In genomic region chr6:35737413-35738211, GRCh38 we compare ENCODE assay signal across 8 cellular contexts. TPM values are rescaled to one million over a fixed set of nuclear protein-coding genes. Genes with fewer than 3 reads are reported as not detected.
DNase-seq lines count a peak whose midpoint lies in the region; ATAC-seq, FAIRE-seq and TF ChIP-seq lines count a peak whose summit lies in the region.

No MANE protein-coding gene starts in this region.

- no peak overlapping the region for H3K4me2 ChIP-seq in A549
- no peak overlapping the region for H3K4me2 ChIP-seq in mesenchymal stem cell (ENCODE audit: low read length, poor library complexity, severe bottlenecking)

- no peak overlapping the region for H3K18ac ChIP-seq in mesenchymal stem cell (ENCODE audit: low read depth in 1 of 2, low read length in 2 of 2)

- ATAC-seq in A549 = peak; percentile 84 to 86
- no peak for ATAC-seq in GM18909 (IDR thresholded peaks at IDR 0.05; ENCODE audit: poor library complexity, unreplicated experiment)
- no peak for ATAC-seq in HG03439 (IDR thresholded peaks at IDR 0.05; ENCODE audit: unreplicated experiment)

- H2BK5ac ChIP-seq in mesenchymal stem cell (ENCODE audit: low read depth, low read length, poor library complexity, severe bottlenecking) = no peak overlapping the region

- H3K4me1 ChIP-seq in A549 = peaks cover 8% of the 10 kb centered on the region
- peaks cover 5% of the 10 kb centered on the region for H3K4me1 ChIP-seq in mesenchymal stem cell (ENCODE audit: control insufficient read depth, insufficient read depth, low read depth, low read length)

- H4K8ac ChIP-seq in mesenchymal stem cell (ENCODE audit: low read length) = no peak overlapping the region

- H3K14ac ChIP-seq in mesenchymal stem cell (ENCODE audit: low read length in 2 of 2) = no peak overlapping the region

- no peak for FAIRE-seq in A549 (lab: Jason Lieb, UNC)

- H2BK120ac ChIP-seq in mesenchymal stem cell (ENCODE audit: low read depth, low read length) = no peak overlapping the region

- no peak overlapping the region for H3K23ac ChIP-seq in mesenchymal stem cell (ENCODE audit: low read length in 2 of 2)

- H3K36me3 ChIP-seq in mesenchymal stem cell (ENCODE audit: control insufficient read depth in 1 of 2, insufficient read depth in 2 of 2, low read depth in 1 of 2, low read length in 2 of 2) = no peaks in the 10 kb centered on the region

- peak; percentile 78 to 83 for TF ChIP-seq RAD21 in A549 (conservative IDR thresholded peaks at IDR 0.05 in 1 of 2, IDR thresholded peaks at IDR 0.05 in 1 of 2)

- DNase-seq in A549 (ENCODE audit: low read depth in 1 of 2, low spot score in 1 of 2) (peak; percentile 65 to 78), GM12864 (ENCODE audit: low read depth) (peak; percentile 55), NCI-H1417 (lab: John Stamatoyannopoulos, UW) (peak; percentile 26 to 75 (median 68)), SK-MEL-5 (ENCODE audit: low read depth, low spot score) (peak; percentile 80), coronary artery (ENCODE audit: low spot score) (no peak), mesenchymal stem cell (peak; percentile 85)

- H3K9ac ChIP-seq in mesenchymal stem cell (ENCODE audit: low read length) = no peak overlapping the region

- no peak overlapping the region for H2AK5ac ChIP-seq in mesenchymal stem cell (ENCODE audit: low read length, severe bottlenecking)

- CTCF ChIA-PET in A549 (lab: Yijun Ruan, JAX) = interaction anchor here (0.6 to 7.2 kb wide), 37 partner anchors 9 to 443 kb away, joined by 3 to 129 read pairs (median 5); no protein-coding TSS in a partner anchor

- H2BK15ac ChIP-seq in mesenchymal stem cell (ENCODE audit: low read depth, poor library complexity, severe bottlenecking) = peak overlapping the region; percentile 76

- H3K27ac ChIP-seq in A549 (peak overlapping the region; percentile 60 to 99; a peak in 4 of 6 replicates), coronary artery (no peak overlapping the region), mesenchymal stem cell (ENCODE audit: low read length, poor library complexity, severe bottlenecking) (no peak overlapping the region)

- H2AFZ ChIP-seq in mesenchymal stem cell (ENCODE audit: low read depth, low read length) = peak overlapping the region; percentile 29

- H3K9me3 ChIP-seq in A549 = no peaks in the 10 kb centered on the region
- H3K9me3 ChIP-seq in mesenchymal stem cell (ENCODE audit: control insufficient read depth, low read length) = no peaks in the 10 kb centered on the region

- in situ Hi-C loops in SK-MEL-5 (cut with HindIII; ENCODE audit: low pct_unique_long_range_greater_than_20kb, low sequenced_read_pairs) = no loop called here

- peak overlapping the region; percentile 2 for H4K91ac ChIP-seq in mesenchymal stem cell (ENCODE audit: low read length)

- no peak for TF ChIP-seq EP300 in A549 (IDR thresholded peaks at IDR 0.05)

- H3K4me3 ChIP-seq in A549 = no peak overlapping the region
- no peak overlapping the region for H3K4me3 ChIP-seq in GM12864 (ENCODE audit: low read depth, low read length)
- no peak overlapping the region for H3K4me3 ChIP-seq in coronary artery
- H3K4me3 ChIP-seq in mesenchymal stem cell (ENCODE audit: insufficient read depth in 1 of 2, low read depth in 1 of 2, low read length in 2 of 2) = no peak overlapping the region

- H3K79me1 ChIP-seq in mesenchymal stem cell (replicated peaks; ENCODE audit: low read length, poor library complexity, severe bottlenecking) = no peaks in the 10 kb centered on the region

- TF ChIP-seq POLR2A in A549 (IDR thresholded peaks at IDR 0.05; ENCODE audit: low read length) = no peak

- peaks cover 0 to 2% of the 10 kb centered on the region in 2 experiments for H3K27me3 ChIP-seq in mesenchymal stem cell (ENCODE audit: control insufficient read depth in 1 of 2, insufficient read depth in 1 of 2, low read length in 2 of 2)

- WGBS in A549 (ENCODE audit: missing lambda C conversion rate) = 26% methylated on average over 6 of the region's 16 CpGs
- WGBS in mesenchymal stem cell = 87% methylated on average over 14 of the region's 16 CpGs

- no peak overlapping the region for H3K4ac ChIP-seq in mesenchymal stem cell (ENCODE audit: low read depth in 1 of 2, low read length in 2 of 2)

- POLR2A ChIA-PET in A549 (lab: Yijun Ruan, JAX) = no interaction called here

- peak overlapping the region in 1 of 2 experiments; percentile 65 for H2BK12ac ChIP-seq in mesenchymal stem cell (ENCODE audit: low read length in 2 of 2)

- TF ChIP-seq CTCF in A549 (IDR thresholded peaks at IDR 0.05) (peak; percentile 72), GM12864 (IDR thresholded peaks at IDR 0.05; ENCODE audit: low read depth, low read length, missing control alignments) (peak; percentile 71), coronary artery (IDR thresholded peaks at IDR 0.05) (peak; percentile 84)

TF ChIP-seq in A549, 52 proteins besides CTCF, POLR2A, EP300 and RAD21 (continues in another document):
- peak; percentile 72 for TF ChIP-seq SMC3 (IDR thresholded peaks at IDR 0.05)
- no peak for TF ChIP-seq CBX2 (IDR thresholded peaks at IDR 0.05; ENCODE audit: borderline replicate concordance, low read depth)
- no peak for TF ChIP-seq JUNB (IDR thresholded peaks at IDR 0.05)
- TF ChIP-seq SREBF2 (IDR thresholded peaks at IDR 0.05) = no peak
- no peak for TF ChIP-seq HOXA7 (CRISPR knock-in tag; IDR thresholded peaks at IDR 0.05)
- TF ChIP-seq FOXS1 (CRISPR knock-in tag; IDR thresholded peaks at IDR 0.05) = no peak
- peak; percentile 72 to 91; a peak in 3 of 4 replicates for TF ChIP-seq CEBPB (IDR thresholded peaks at IDR 0.05)

RNA-seq across cellular contexts. Expression of gene ARMC12, which starts 0.8 kb away (rescaled TPM):
- polyA plus RNA-seq in A549 (2011; rRNA removed) (0.88 and 0.94 TPM in 2 replicates), A549 (2017; fragmentation: RNase III; extraction: RNeasy Plus Mini Kit Qiagen cat#74134 plus additional on column Dnase treatment) (0.26 to 0.44 TPM (median 0.28 TPM) in 3 replicates)
- polyA plus RNA-seq in A549 (2012; cell fraction: cytosol; rRNA removed) = 0.48 and 0.50 TPM in 2 replicates
- polyA plus RNA-seq in A549 (2012; cell fraction: nucleus; rRNA removed) = 2.7 and 2.9 TPM in 2 replicates
- 0.37 and 1.1 TPM in 2 replicates for polyA minus RNA-seq in A549 (2011; rRNA and poly(A)+ RNA removed)
- 0.35 TPM in 1 of 2 replicates, not detected in the other for total RNA-seq in SK-MEL-5 (2014; rRNA removed; shearing (Covaris generic))
- 0.32 TPM in 1 of 2 replicates, not detected in the other for polyA plus RNA-seq in SK-MEL-5 (2015; cell fraction: cytosol; rRNA removed)
- polyA plus RNA-seq in SK-MEL-5 (2015; cell fraction: nucleus; rRNA removed) = 1.1 TPM in 1 of 2 replicates, not detected in the other
- 0.39 TPM for polyA plus RNA-seq in mesenchymal stem cell (2013, experiment 1 of 2)
- polyA plus RNA-seq in mesenchymal stem cell (2013, experiment 2 of 2) = 0.37 TPM

RNA-seq across cellular contexts. Expression of gene CLPSL2, which starts 38.8 kb away (rescaled TPM):
- polyA plus RNA-seq in A549 (2011; rRNA removed) (0.36 and 0.72 TPM in 2 replicates), A549 (2017; fragmentation: RNase III; extraction: RNeasy Plus Mini Kit Qiagen cat#74134 plus additional on column Dnase treatment) (0.37 to 0.38 TPM in 2 of 3 replicates, not detected in the other)
- 0.27 TPM in 1 of 2 replicates, not detected in the other for polyA plus RNA-seq in A549 (2012; cell fraction: cytosol; rRNA removed)
- not detected in 2 replicates for polyA plus RNA-seq in A549 (2012; cell fraction: nucleus; rRNA removed)
- not detected in 2 replicates for polyA minus RNA-seq in A549 (2011; rRNA and poly(A)+ RNA removed)
- total RNA-seq in SK-MEL-5 (2014; rRNA removed; shearing (Covaris generic)) = not detected in 2 replicates
- polyA plus RNA-seq in SK-MEL-5 (2015; cell fraction: cytosol; rRNA removed) = not detected in 2 replicates
- not detected in 2 replicates for polyA plus RNA-seq in SK-MEL-5 (2015; cell fraction: nucleus; rRNA removed)
- polyA plus RNA-seq in mesenchymal stem cell (2013, experiment 1 of 2) = not detected
- polyA plus RNA-seq in mesenchymal stem cell (2013, experiment 2 of 2) = not detected

RNA-seq across cellular contexts. Expression of gene CLPSL1, which starts 43.2 kb away (rescaled TPM):
- polyA plus RNA-seq in A549 (2011; rRNA removed) (not detected in 2 replicates), A549 (2017; fragmentation: RNase III; extraction: RNeasy Plus Mini Kit Qiagen cat#74134 plus additional on column Dnase treatment) (not detected in 3 replicates)
- polyA plus RNA-seq in A549 (2012; cell fraction: cytosol; rRNA removed) = not detected in 2 replicates
- not detected in 2 replicates for polyA plus RNA-seq in A549 (2012; cell fraction: nucleus; rRNA removed)
- not detected in 2 replicates for polyA minus RNA-seq in A549 (2011; rRNA and poly(A)+ RNA removed)
- not detected in 2 replicates for total RNA-seq in SK-MEL-5 (2014; rRNA removed; shearing (Covaris generic))
- polyA plus RNA-seq in SK-MEL-5 (2015; cell fraction: cytosol; rRNA removed) = not detected in 2 replicates
- polyA plus RNA-seq in SK-MEL-5 (2015; cell fraction: nucleus; rRNA removed) = not detected in 2 replicates
- not detected for polyA plus RNA-seq in mesenchymal stem cell (2013, experiment 1 of 2)
- polyA plus RNA-seq in mesenchymal stem cell (2013, experiment 2 of 2) = not detected

RNA-seq across cellular contexts. Expression of gene FKBP5, which starts 48.9 kb away (rescaled TPM):
- polyA plus RNA-seq in A549 (2011; rRNA removed) = 10.9 and 11.7 TPM in 2 replicates
- polyA plus RNA-seq in A549 (2012; cell fraction: cytosol; rRNA removed) = 3.4 and 3.9 TPM in 2 replicates
- 1.5 and 2.3 TPM in 2 replicates for polyA plus RNA-seq in A549 (2012; cell fraction: nucleus; rRNA removed)
- 7.7 to 9.5 TPM (median 8.4 TPM) in 3 replicates for polyA plus RNA-seq in A549 (2017; fragmentation: RNase III; extraction: RNeasy Plus Mini Kit Qiagen cat#74134 plus additional on column Dnase treatment)
- 3.1 and 4.9 TPM in 2 replicates for polyA minus RNA-seq in A549 (2011; rRNA and poly(A)+ RNA removed)
- total RNA-seq in SK-MEL-5 (2014; rRNA removed; shearing (Covaris generic)) = 4.3 and 4.6 TPM in 2 replicates
- polyA plus RNA-seq in SK-MEL-5 (2015; cell fraction: cytosol; rRNA removed) = 10.1 and 11.8 TPM in 2 replicates
- 3.6 and 4.6 TPM in 2 replicates for polyA plus RNA-seq in SK-MEL-5 (2015; cell fraction: nucleus; rRNA removed)
- polyA plus RNA-seq in mesenchymal stem cell (2013, experiment 1 of 2) = 112 TPM
- 113 TPM for polyA plus RNA-seq in mesenchymal stem cell (2013, experiment 2 of 2)

RNA-seq across cellular contexts. Expression of gene CLPS, which starts 59.5 kb away (rescaled TPM):
- polyA plus RNA-seq in A549 (2011; rRNA removed) (not detected in 2 replicates), A549 (2017; fragmentation: RNase III; extraction: RNeasy Plus Mini Kit Qiagen cat#74134 plus additional on column Dnase treatment) (not detected in 3 replicates)
- polyA plus RNA-seq in A549 (2012; cell fraction: cytosol; rRNA removed) = not detected in 2 replicates
- not detected in 2 replicates for polyA plus RNA-seq in A549 (2012; cell fraction: nucleus; rRNA removed)
- polyA minus RNA-seq in A549 (2011; rRNA and poly(A)+ RNA removed) = not detected in 2 replicates
- total RNA-seq in SK-MEL-5 (2014; rRNA removed; shearing (Covaris generic)) = not detected in 2 replicates
- not detected in 2 replicates for polyA plus RNA-seq in SK-MEL-5 (2015; cell fraction: cytosol; rRNA removed)
- polyA plus RNA-seq in SK-MEL-5 (2015; cell fraction: nucleus; rRNA removed) = not detected in 2 replicates
- polyA plus RNA-seq in mesenchymal stem cell (2013, experiment 1 of 2) = not detected
- not detected for polyA plus RNA-seq in mesenchymal stem cell (2013, experiment 2 of 2)

Comparison
In these comparisons a context has a peak if more than half of its experiments do, and no peak if none do; other contexts are left out.
1. ATAC-seq: peak in A549 (2 of 2); none in GM18909 (single experiment) and HG03439 (single experiment).
2. H3K27ac ChIP-seq: peak in A549 (2 of 2); none in coronary artery (0 of 2) and mesenchymal stem cell (single experiment).
3. Peak in every context shown above with its lines, with median percentiles within 50 percentile points of each other: CTCF ChIP-seq.